26 cellular contexts compared by ENCODE assay signal in genomic region chr3:117200962-117201361, GRCh38.
"Had no signal": no experiment of that assay in that cellular context is flagged by ENCODE, and none has a peak within 500 bp of the region (broad histone marks: within the 10 kb centered on the region; RNA-seq: fewer than 3 reads in every experiment).

No MANE protein-coding gene starts in this region.

- H3K4me1 ChIP-seq: SJCRH30 had no signal

- ATAC-seq: HepG2, Panc1, PC-3, Right ventricle myocardium inferior had no signal

- H3K4me3 ChIP-seq: MG63, SJCRH30 had no signal

- FAIRE-seq: HepG2 had no signal

- H3K9ac ChIP-seq: SK-N-SH had no signal

- H3K4me2 ChIP-seq: SK-N-SH had no signal

- H3K27me3 ChIP-seq: MG63 had no signal

- H3K36me3 ChIP-seq: MG63, SJCRH30 had no signal

- H3K9me2 ChIP-seq: SK-N-SH had no signal

- DNase-seq: IMR-90, Karpas-422, KG1, MG63, NCI-H1092, NCI-H1105 treated with DMSO at 0.1 percent for 48 hours, NCI-H1417 treated with DMSO at 0.1 percent for 48 hours, NCI-H187, NCI-H2029, NCI-H2081 treated with DMSO at 0.1 percent for 48 hours, NCI-H2171, NCI-H226, NCI-H446, NCI-H510A, NCI-H524 treated with DMSO at 0.1 percent for 48 hours, NCI-H69, NCI-H774, PC-3, SHP77 treated with DMSO at 0.1 percent for 48 hours, SJCRH30, SK-N-SH, T-helper 1 cell had no signal

- H3K9me3 ChIP-seq: MG63, SJCRH30, SK-N-SH had no signal

- H3K27ac ChIP-seq: HL-60, SJCRH30 had no signal
